In the genomic region with DNA sequence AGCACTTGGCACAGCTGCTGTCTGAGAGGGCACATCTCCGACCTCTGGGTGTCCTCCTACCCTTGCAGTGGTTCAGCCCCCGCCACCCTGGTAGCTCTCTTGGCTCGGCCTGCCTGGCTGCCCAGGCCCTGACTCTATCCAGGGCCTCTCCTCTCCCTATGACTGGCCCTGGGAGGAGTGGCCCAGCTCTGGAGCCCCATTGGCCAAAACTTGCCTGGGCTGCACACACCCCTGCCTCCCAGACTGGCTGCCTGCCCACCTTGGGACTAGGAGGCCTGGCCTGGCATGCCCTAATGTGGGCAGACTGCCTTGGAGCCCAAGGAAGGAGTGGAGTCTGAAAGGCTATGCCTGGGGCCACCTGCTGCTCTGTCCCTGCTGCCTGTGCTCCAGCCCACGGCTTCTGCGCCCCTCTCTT, we compare ENCODE assay signal across 10 cellular contexts. TPM values are rescaled to one million over a fixed set of nuclear protein-coding genes. Genes with fewer than 3 reads are reported as not detected.
A peak's percentile ranks its signal among the peaks of the same experiment; 100 is the strongest.
DNase-seq lines count a peak whose midpoint lies in the region; ATAC-seq, FAIRE-seq and TF ChIP-seq lines count a peak whose summit lies in the region.
"Had no signal": no experiment of that assay in that cellular context is flagged by ENCODE, and none has a peak within 500 bp of the region (broad histone marks: within the 10 kb centered on the region; RNA-seq: fewer than 3 reads in every experiment).

No MANE protein-coding gene starts in this region.

- H3K27me3 Mint-ChIP-seq in stimulated activated naive CD8-positive, alpha-beta T cell treated with anti-CD3 and anti-CD28 coated beads, Interleukin-15, amount 100 ng/mL, for 72 hours = no peaks in the 10 kb centered on the region

- TF ChIP-seq CTCF in body of pancreas (IDR thresholded peaks at IDR 0.05) (peak in 1 of 7 experiments; percentile 14), WERI-Rb-1 (IDR thresholded peaks at IDR 0.05; ENCODE audit: low read depth, low read length) (no peak)

- no peaks in the 10 kb centered on the region for H3K4me1 Mint-ChIP-seq in stimulated activated naive CD8-positive, alpha-beta T cell treated with anti-CD3 and anti-CD28 coated beads, Interleukin-15, amount 100 ng/mL, for 72 hours

- no peak for FAIRE-seq in HTR-8/SVneo (lab: Jason Lieb, UNC)

- no peak overlapping the region for H3K4me3 ChIP-seq in body of pancreas
- H3K4me3 ChIP-seq in WERI-Rb-1 (ENCODE audit: low read depth, low read length) = no peak overlapping the region

- H3K27me3 ChIP-seq in body of pancreas (no peaks in the 10 kb centered on the region), WERI-Rb-1 (ENCODE audit: insufficient read depth, low read depth, severe bottlenecking) (no peaks in the 10 kb centered on the region)

- H3K4me1 ChIP-seq in body of pancreas = peaks cover 30% of the 10 kb centered on the region

- TF ChIP-seq POLR2A in body of pancreas (IDR thresholded peaks at IDR 0.05) = peak; percentile 48 to 89 (median 86)

- H3K9me3 Mint-ChIP-seq in stimulated activated naive CD8-positive, alpha-beta T cell treated with anti-CD3 and anti-CD28 coated beads, Interleukin-15, amount 100 ng/mL, for 72 hours = no peaks in the 10 kb centered on the region
- H3K9me3 Mint-ChIP-seq: neural crest cell had no signal

- H3K9me3 ChIP-seq in body of pancreas (no peaks in the 10 kb centered on the region), WERI-Rb-1 (ENCODE audit: severe bottlenecking) (no peaks in the 10 kb centered on the region)

- H3K27ac ChIP-seq in body of pancreas = peak overlapping the region; percentile 82 to 99 (median 96)
- peak overlapping the region; percentile 70 for H3K27ac ChIP-seq in temporal lobe (ENCODE audit: low read depth, low read length)
- H3K27ac ChIP-seq in WERI-Rb-1 = no peak overlapping the region

- WGBS in body of pancreas, 2 donors = 17% methylated on average over 5 of the region's 5 CpGs; no CpG with 5 or more reads in 1 of the 2 donors

- intact Hi-C loops in body of pancreas (cut with DNase I) = no loop called here

- peak; percentile 76 for DNase-seq in HTR-8/SVneo (ENCODE audit: insufficient read length, low spot score)
- peak; percentile 98 to 100 (median 98) for DNase-seq in body of pancreas
- peak; percentile 56 for DNase-seq in iris pigment epithelial cell (ENCODE audit: low read depth)
- DNase-seq in WERI-Rb-1 = no peak
- DNase-seq in activated CD4-positive, alpha-beta T cell treated with anti-CD3 and anti-CD28 coated beads, Interleukin-2, amount 50 U/mL, for 4 hours = no peak
- DNase-seq in stimulated activated naive CD8-positive, alpha-beta T cell treated with anti-CD3 and anti-CD28 coated beads, Interleukin-15, amount 100 ng/mL, for 72 hours = no peak

- H3K36me3 ChIP-seq in body of pancreas (replicated peaks in 1 of 2; ENCODE audit: insufficient read depth in 1 of 2, low read depth in 2 of 2) = no peaks in the 10 kb centered on the region
- no peaks in the 10 kb centered on the region for H3K36me3 ChIP-seq in WERI-Rb-1

- peak overlapping the region in 1 of 2 donors; percentile 20 for H3K27ac Mint-ChIP-seq in stimulated activated naive CD8-positive, alpha-beta T cell treated with anti-CD3 and anti-CD28 coated beads, Interleukin-15, amount 100 ng/mL, for 72 hours

- peak; percentile 98 for ATAC-seq in body of pancreas
- no peak for ATAC-seq in stimulated activated naive CD8-positive, alpha-beta T cell treated with anti-CD3 and anti-CD28 coated beads, Interleukin-15, amount 100 ng/mL, for 72 hours
- no peak for ATAC-seq in HG03469 (IDR thresholded peaks at IDR 0.05; ENCODE audit: unreplicated experiment)

- no peak overlapping the region for H3K4me3 Mint-ChIP-seq in stimulated activated naive CD8-positive, alpha-beta T cell treated with anti-CD3 and anti-CD28 coated beads, Interleukin-15, amount 100 ng/mL, for 72 hours
- H3K4me3 Mint-ChIP-seq: neural crest cell had no signal

RNA-seq across cellular contexts. Expression of a gene that starts 33.6 kb away (rescaled TPM):
- total RNA-seq in body of pancreas = 1 to 10 TPM; 3.9 to 6.3 TPM
- 1.2 TPM for total RNA-seq in temporal lobe

RNA-seq across cellular contexts. Expression of a gene that starts 41.7 kb away (rescaled TPM):
- not detected for total RNA-seq in body of pancreas
- not detected for total RNA-seq in temporal lobe
- total RNA-seq: NCI-H460, neural crest cell had no signal

RNA-seq across cellular contexts. Expression of a gene that starts 60.0 kb away (rescaled TPM):
- total RNA-seq in body of pancreas (1 to 10 TPM in 1 of 2 donors, under 1 TPM in 1; 0.66 to 2.6 TPM), temporal lobe (0.25 TPM)
- total RNA-seq: NCI-H460, neural crest cell had no signal

Comparison
In these comparisons a context has a peak if more than half of its experiments do, and no peak if none do; other contexts are left out.
1. DNase-seq: peak in HTR-8/SVneo (single experiment), body of pancreas (4 of 4) and iris pigment epithelial cell (single experiment); none in WERI-Rb-1 (single experiment), activated CD4-positive, alpha-beta T cell treated with anti-CD3 and anti-CD28 coated beads, Interleukin-2, amount 50 U/mL, for 4 hours (0 of 2) and stimulated activated naive CD8-positive, alpha-beta T cell treated with anti-CD3 and anti-CD28 coated beads, Interleukin-15, amount 100 ng/mL, for 72 hours (0 of 2).